In genomic region chr6:3380344-3381232, GRCh38 we compare ENCODE assay signal across 1 cellular context.
TF ChIP-seq lines count a peak whose summit lies in the region.

No MANE protein-coding gene starts in this region.

TF ChIP-seq in HepG2, 621 proteins besides CTCF, POLR2A, EP300 and RAD21 (continued from another document and continues in another):
- TF ChIP-seq, protein P1, sequence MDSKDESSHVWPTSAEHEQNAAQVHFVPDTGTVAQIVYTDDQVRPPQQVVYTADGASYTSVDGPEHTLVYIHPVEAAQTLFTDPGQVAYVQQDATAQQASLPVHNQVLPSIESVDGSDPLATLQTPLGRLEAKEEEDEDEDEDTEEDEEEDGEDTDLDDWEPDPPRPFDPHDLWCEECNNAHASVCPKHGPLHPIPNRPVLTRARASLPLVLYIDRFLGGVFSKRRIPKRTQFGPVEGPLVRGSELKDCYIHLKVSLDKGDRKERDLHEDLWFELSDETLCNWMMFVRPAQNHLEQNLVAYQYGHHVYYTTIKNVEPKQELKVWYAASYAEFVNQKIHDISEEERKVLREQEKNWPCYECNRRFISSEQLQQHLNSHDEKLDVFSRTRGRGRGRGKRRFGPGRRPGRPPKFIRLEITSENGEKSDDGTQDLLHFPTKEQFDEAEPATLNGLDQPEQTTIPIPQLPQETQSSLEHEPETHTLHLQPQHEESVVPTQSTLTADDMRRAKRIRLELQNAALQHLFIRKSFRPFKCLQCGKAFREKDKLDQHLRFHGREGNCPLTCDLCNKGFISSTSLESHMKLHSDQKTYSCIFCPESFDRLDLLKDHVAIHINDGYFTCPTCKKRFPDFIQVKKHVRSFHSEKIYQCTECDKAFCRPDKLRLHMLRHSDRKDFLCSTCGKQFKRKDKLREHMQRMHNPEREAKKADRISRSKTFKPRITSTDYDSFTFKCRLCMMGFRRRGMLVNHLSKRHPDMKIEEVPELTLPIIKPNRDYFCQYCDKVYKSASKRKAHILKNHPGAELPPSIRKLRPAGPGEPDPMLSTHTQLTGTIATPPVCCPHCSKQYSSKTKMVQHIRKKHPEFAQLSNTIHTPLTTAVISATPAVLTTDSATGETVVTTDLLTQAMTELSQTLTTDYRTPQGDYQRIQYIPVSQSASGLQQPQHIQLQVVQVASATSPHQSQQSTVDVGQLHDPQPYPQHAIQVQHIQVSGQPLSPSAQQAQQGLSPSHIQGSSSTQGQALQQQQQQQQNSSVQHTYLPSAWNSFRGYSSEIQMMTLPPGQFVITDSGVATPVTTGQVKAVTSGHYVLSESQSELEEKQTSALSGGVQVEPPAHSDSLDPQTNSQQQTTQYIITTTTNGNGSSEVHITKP (CRISPR knock-in tag; IDR thresholded peaks at IDR 0.05; ENCODE audit: low read depth), result peak; percentile 71
- TF ChIP-seq EED (CRISPR knock-in tag; IDR thresholded peaks at IDR 0.05) (no peak), ZMYM2 (CRISPR knock-in tag; IDR thresholded peaks at IDR 0.05) (peak; percentile 36; the same call in 1 of the 2 replicates), PITX1 (CRISPR knock-in tag; IDR thresholded peaks at IDR 0.05) (no peak), TAF15 (IDR thresholded peaks at IDR 0.05; ENCODE audit: low read depth, low read length, poor library complexity, severe bottlenecking) (no peak), NRL (CRISPR knock-in tag; IDR thresholded peaks at IDR 0.05; ENCODE audit: borderline replicate concordance) (no peak), WIZ (CRISPR knock-in tag; IDR thresholded peaks at IDR 0.05) (no peak), GLMP (CRISPR knock-in tag; IDR thresholded peaks at IDR 0.05; ENCODE audit: borderline replicate concordance) (no peak), ZNF749 (CRISPR knock-in tag; IDR thresholded peaks at IDR 0.05; ENCODE audit: borderline replicate concordance) (no peak), ZNF841 (CRISPR knock-in tag; IDR thresholded peaks at IDR 0.05; ENCODE audit: borderline replicate concordance) (no peak), THAP9 (CRISPR knock-in tag; IDR thresholded peaks at IDR 0.05; ENCODE audit: borderline replicate concordance) (0 out of 2 replicates have a peak, but pooled peaks have one; percentile 39), ZNF180 (CRISPR knock-in tag; IDR thresholded peaks at IDR 0.05; ENCODE audit: borderline replicate concordance, low read depth) (no peak), NFATC3 (CRISPR knock-in tag; IDR thresholded peaks at IDR 0.05) (0 out of 2 replicates have a peak, but pooled peaks have one; percentile 44), ZNF709 (CRISPR knock-in tag; IDR thresholded peaks at IDR 0.05) (peak; percentile 51; the same call in 1 of the 2 replicates), SMARCC2 (IDR thresholded peaks at IDR 0.05) (peak; percentile 67; the same call in 1 of the 2 replicates), ZNF143 (CRISPR knock-in tag; IDR thresholded peaks at IDR 0.05) (no peak), TCF7 (IDR thresholded peaks at IDR 0.05; ENCODE audit: low read depth) (peak; percentile 91), TFE3 (CRISPR knock-in tag; IDR thresholded peaks at IDR 0.05) (peak; percentile 92), ZNF567 (CRISPR knock-in tag; IDR thresholded peaks at IDR 0.05; ENCODE audit: borderline replicate concordance) (no peak; the same call in 1 of the 2 replicates), BORCS8-MEF2B (CRISPR knock-in tag; IDR thresholded peaks at IDR 0.05) (peak; percentile 89), SIX4 (CRISPR knock-in tag; IDR thresholded peaks at IDR 0.05) (peak; percentile 98), ELF3 (CRISPR knock-in tag; IDR thresholded peaks at IDR 0.05) (peak; percentile 83; the same call in 1 of the 2 replicates), USF2 (IDR thresholded peaks at IDR 0.05; ENCODE audit: low read depth, low read length) (peak; percentile 86), USF2 (CRISPR knock-in tag; IDR thresholded peaks at IDR 0.05; ENCODE audit: borderline replicate concordance) (peak; percentile 94; the same call in 1 of the 2 replicates), HDAC1 (CRISPR knock-in tag; IDR thresholded peaks at IDR 0.05) (peak; percentile 70), CHD2 (IDR thresholded peaks at IDR 0.05; ENCODE audit: low read depth, low read length) (no peak), SRF (IDR thresholded peaks at IDR 0.05; ENCODE audit: low read depth, low read length) (no peak), ARID2 (CRISPR knock-in tag; IDR thresholded peaks at IDR 0.05; ENCODE audit: borderline replicate concordance) (no peak; the same call in 1 of the 2 replicates), HOXA9 (CRISPR knock-in tag; IDR thresholded peaks at IDR 0.05; ENCODE audit: borderline replicate concordance) (no peak), ZNF121 (CRISPR knock-in tag; IDR thresholded peaks at IDR 0.05) (no peak), ZNF576 (CRISPR knock-in tag; IDR thresholded peaks at IDR 0.05) (no peak), DMAP1 (CRISPR knock-in tag; IDR thresholded peaks at IDR 0.05) (peak; percentile 79), ZBTB4 (CRISPR knock-in tag; IDR thresholded peaks at IDR 0.05; ENCODE audit: borderline replicate concordance) (peak; percentile 30), ZEB1 (IDR thresholded peaks at IDR 0.05; ENCODE audit: insufficient replicate concordance, low read depth) (peak; percentile 99), ZFP41 (CRISPR knock-in tag; IDR thresholded peaks at IDR 0.05; ENCODE audit: borderline replicate concordance) (no peak), SMARCE1 (IDR thresholded peaks at IDR 0.05; ENCODE audit: borderline replicate concordance) (peak; percentile 52; the same call in 1 of the 2 replicates)
- TF ChIP-seq, protein P2, sequence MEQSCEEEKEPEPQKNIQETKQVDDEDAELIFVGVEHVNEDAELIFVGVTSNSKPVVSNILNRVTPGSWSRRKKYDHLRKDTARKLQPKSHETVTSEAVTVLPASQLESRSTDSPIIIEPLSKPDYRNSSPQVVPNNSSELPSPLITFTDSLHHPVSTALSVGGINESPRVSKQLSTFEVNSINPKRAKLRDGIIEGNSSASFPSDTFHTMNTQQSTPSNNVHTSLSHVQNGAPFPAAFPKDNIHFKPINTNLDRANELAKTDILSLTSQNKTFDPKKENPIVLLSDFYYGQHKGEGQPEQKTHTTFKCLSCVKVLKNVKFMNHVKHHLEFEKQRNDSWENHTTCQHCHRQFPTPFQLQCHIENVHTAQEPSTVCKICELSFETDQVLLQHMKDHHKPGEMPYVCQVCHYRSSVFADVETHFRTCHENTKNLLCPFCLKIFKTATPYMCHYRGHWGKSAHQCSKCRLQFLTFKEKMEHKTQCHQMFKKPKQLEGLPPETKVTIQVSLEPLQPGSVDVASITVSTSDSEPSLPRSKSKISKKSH (CRISPR knock-in tag; IDR thresholded peaks at IDR 0.05; ENCODE audit: borderline replicate concordance), result no peak
- TF ChIP-seq, protein P3, sequence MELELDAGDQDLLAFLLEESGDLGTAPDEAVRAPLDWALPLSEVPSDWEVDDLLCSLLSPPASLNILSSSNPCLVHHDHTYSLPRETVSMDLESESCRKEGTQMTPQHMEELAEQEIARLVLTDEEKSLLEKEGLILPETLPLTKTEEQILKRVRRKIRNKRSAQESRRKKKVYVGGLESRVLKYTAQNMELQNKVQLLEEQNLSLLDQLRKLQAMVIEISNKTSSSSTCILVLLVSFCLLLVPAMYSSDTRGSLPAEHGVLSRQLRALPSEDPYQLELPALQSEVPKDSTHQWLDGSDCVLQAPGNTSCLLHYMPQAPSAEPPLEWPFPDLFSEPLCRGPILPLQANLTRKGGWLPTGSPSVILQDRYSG (CRISPR knock-in tag; IDR thresholded peaks at IDR 0.05), result no peak
- TF ChIP-seq, protein P4, sequence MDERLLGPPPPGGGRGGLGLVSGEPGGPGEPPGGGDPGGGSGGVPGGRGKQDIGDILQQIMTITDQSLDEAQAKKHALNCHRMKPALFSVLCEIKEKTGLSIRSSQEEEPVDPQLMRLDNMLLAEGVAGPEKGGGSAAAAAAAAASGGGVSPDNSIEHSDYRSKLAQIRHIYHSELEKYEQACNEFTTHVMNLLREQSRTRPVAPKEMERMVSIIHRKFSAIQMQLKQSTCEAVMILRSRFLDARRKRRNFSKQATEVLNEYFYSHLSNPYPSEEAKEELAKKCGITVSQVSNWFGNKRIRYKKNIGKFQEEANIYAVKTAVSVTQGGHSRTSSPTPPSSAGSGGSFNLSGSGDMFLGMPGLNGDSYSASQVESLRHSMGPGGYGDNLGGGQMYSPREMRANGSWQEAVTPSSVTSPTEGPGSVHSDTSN (CRISPR knock-in tag; IDR thresholded peaks at IDR 0.05), result peak; percentile 52; the same call in 1 of the 2 replicates
